Comparison of ENCODE assay signal across 17 cellular contexts in genomic region chr2:119910566-119910965, GRCh38.
A peak's percentile ranks its signal among the peaks of the same experiment; 100 is the strongest.
DNase-seq lines count a peak whose midpoint lies in the region; ATAC-seq, FAIRE-seq and TF ChIP-seq lines count a peak whose summit lies in the region.
"Had no signal": no experiment of that assay in that cellular context is flagged by ENCODE, and none has a peak within 500 bp of the region (broad histone marks: within the 10 kb centered on the region; RNA-seq: fewer than 3 reads in every experiment).

No MANE protein-coding gene starts in this region.

- no TSS peak for BruUV-seq in endothelial cell of umbilical vein (replicated peaks; lab: Mats Ljungman, UMichigan)

- TF ChIP-seq CTCF in endothelial cell of umbilical vein (IDR thresholded peaks at IDR 0.05; ENCODE audit: extremely low read depth in 1 of 2, insufficient read depth in 1 of 2, low read depth in 1 of 2, low read length in 2 of 2): no peak

- FAIRE-seq in endothelial cell of umbilical vein (lab: Jason Lieb, UNC) (no peak), small intestine (lab: Jason Lieb, UNC) (no peak)
- FAIRE-seq: H1 had no signal

- no peak for ATAC-seq in GM19397 (IDR thresholded peaks at IDR 0.05; ENCODE audit: unreplicated experiment)

- 36 to 63% (median 39%) methylated on average over 2 of the region's 2 CpGs for WGBS in small intestine, 3 donors

- intact Hi-C loops in endothelial cell of umbilical vein (cut with micrococcal nuclease): no loop called here

- no peak for TF ChIP-seq POLR2A in endothelial cell of umbilical vein (IDR thresholded peaks at IDR 0.05; ENCODE audit: low read depth, low read length)

- POLR2A ChIA-PET in endothelial cell of umbilical vein (lab: Charles Lee): no interaction called here

- CTCF ChIA-PET in endothelial cell of umbilical vein (lab: Charles Lee): no interaction called here

- peaks cover 36% of the 10 kb centered on the region for H3K36me3 Mint-ChIP-seq in activated naive CD8-positive, alpha-beta T cell
- peaks cover 53% of the 10 kb centered on the region for H3K36me3 Mint-ChIP-seq in activated naive CD8-positive, alpha-beta T cell treated with anti-CD3 and anti-CD28 coated beads for 36 hours

- dilution Hi-C loops in endothelial cell of umbilical vein (cut with MboI; ENCODE audit: extremely low pct_ligation_motif_present, low sequenced_read_pairs): no loop called here

- no peaks in the 10 kb centered on the region for H3K9me3 ChIP-seq in endothelial cell of umbilical vein (replicated peaks; ENCODE audit: control insufficient read depth, insufficient read depth, low read length)
- H3K9me3 ChIP-seq in small intestine (ENCODE audit: control insufficient read depth, low read depth): no peaks in the 10 kb centered on the region
- H3K9me3 ChIP-seq: BLaER1 had no signal

- H3K4me1 ChIP-seq in endothelial cell of umbilical vein (ENCODE audit: control insufficient read depth, extremely low read depth, insufficient read depth, low read length): peaks cover 2% of the 10 kb centered on the region
- peaks cover 2 to 8% of the 10 kb centered on the region in 2 donors for H3K4me1 ChIP-seq in small intestine (ENCODE audit: control insufficient read depth in 2 of 2, insufficient read depth in 1 of 2, low read depth in 1 of 2, low read length in 1 of 2)
- H3K4me1 ChIP-seq: BLaER1 had no signal

- no peaks in the 10 kb centered on the region for H4K20me1 ChIP-seq in endothelial cell of umbilical vein (replicated peaks; ENCODE audit: control insufficient read depth, extremely low read depth, insufficient read depth, low read length)
- H4K20me1 ChIP-seq: BLaER1 had no signal

- H3K27me3 Mint-ChIP-seq in activated naive CD8-positive, alpha-beta T cell: no peaks in the 10 kb centered on the region
- no peaks in the 10 kb centered on the region for H3K27me3 Mint-ChIP-seq in activated naive CD8-positive, alpha-beta T cell treated with anti-CD3 and anti-CD28 coated beads for 36 hours
- H3K27me3 Mint-ChIP-seq: CD4-positive, alpha-beta memory T cell had no signal

- H3K36me3 ChIP-seq in endothelial cell of umbilical vein (ENCODE audit: control insufficient read depth in 2 of 2, extremely low read depth in 1 of 2, insufficient read depth in 2 of 2, low read length in 2 of 2): no peaks in the 10 kb centered on the region
- no peaks in the 10 kb centered on the region for H3K36me3 ChIP-seq in small intestine (ENCODE audit: control insufficient read depth in 2 of 2, insufficient read depth in 2 of 2, low read length in 2 of 2)

- H3K4me3 Mint-ChIP-seq in activated naive CD8-positive, alpha-beta T cell: no peak overlapping the region
- H3K4me3 Mint-ChIP-seq in activated naive CD8-positive, alpha-beta T cell treated with anti-CD3 and anti-CD28 coated beads for 36 hours: no peak overlapping the region
- H3K4me3 Mint-ChIP-seq: CD14-positive monocyte, H9 had no signal

- no peak overlapping the region for H2AFZ ChIP-seq in endothelial cell of umbilical vein (ENCODE audit: low read depth, low read length)

- no peak overlapping the region for H3K4me3 ChIP-seq in endothelial cell of umbilical vein (replicated peaks in 1 of 3; ENCODE audit: insufficient read depth in 1 of 3, low read depth in 1 of 3, low read length in 3 of 3)
- H3K4me3 ChIP-seq in small intestine (ENCODE audit: low read depth in 1 of 2, low read length in 2 of 2): no peak overlapping the region
- H3K4me3 ChIP-seq: BLaER1 had no signal

- H3K27ac Mint-ChIP-seq in activated naive CD8-positive, alpha-beta T cell: peak overlapping the region; percentile 5
- H3K27ac Mint-ChIP-seq in activated naive CD8-positive, alpha-beta T cell treated with anti-CD3 and anti-CD28 coated beads for 36 hours: no peak overlapping the region
- H3K27ac Mint-ChIP-seq: CD14-positive monocyte, H9 had no signal

- H3K27ac ChIP-seq in endothelial cell of umbilical vein (ENCODE audit: insufficient read depth, low read depth, low read length) (no peak overlapping the region), small intestine (ENCODE audit: low read depth in 1 of 2, low read length in 1 of 2) (peak overlapping the region in 1 of 2 donors; percentile 32)
- H3K27ac ChIP-seq: BLaER1 had no signal

- no peak for DNase-seq in activated naive CD8-positive, alpha-beta T cell treated with anti-CD3 and anti-CD28 coated beads for 36 hours
- peak; percentile 67 for DNase-seq in dermis blood vessel endothelial cell
- peak; percentile 54 for DNase-seq in endothelial cell of umbilical vein (ENCODE audit: low read depth, low spot score)
- peak; percentile 63 for DNase-seq in small intestine
- DNase-seq in hippocampal formation (lab: John Stamatoyannopoulos, UW): no peak
- DNase-seq in SHP77 treated with DMSO at 0.1 percent for 48 hours (lab: John Stamatoyannopoulos, UW): no peak
- DNase-seq: 8988T; CD4-positive, alpha-beta memory T cell; DMS153; DMS79; GDM1; H9 had no signal

- H3K9me1 ChIP-seq in endothelial cell of umbilical vein (replicated peaks; ENCODE audit: control insufficient read depth, extremely low read depth, insufficient read depth, low read length): no peaks in the 10 kb centered on the region

- H3K4me2 ChIP-seq in endothelial cell of umbilical vein (ENCODE audit: insufficient read depth, low read length): no peak overlapping the region
- H3K4me2 ChIP-seq: BLaER1 had no signal

- no peak overlapping the region for H3K9ac ChIP-seq in endothelial cell of umbilical vein (replicated peaks; ENCODE audit: extremely low read depth, insufficient read depth, low read length)
- H3K9ac ChIP-seq: BLaER1 had no signal

- H3K27me3 ChIP-seq in endothelial cell of umbilical vein (ENCODE audit: control insufficient read depth in 2 of 2, insufficient read depth in 2 of 2, low read length in 2 of 2) (no peaks in the 10 kb centered on the region), small intestine (ENCODE audit: control insufficient read depth in 2 of 2, insufficient read depth in 2 of 2, low read length in 2 of 2) (no peaks in the 10 kb centered on the region)
- H3K27me3 ChIP-seq: BLaER1 had no signal

- peaks cover 4% of the 10 kb centered on the region for H3K4me1 Mint-ChIP-seq in activated naive CD8-positive, alpha-beta T cell (ENCODE audit: low read depth)
- peaks cover 8% of the 10 kb centered on the region for H3K4me1 Mint-ChIP-seq in activated naive CD8-positive, alpha-beta T cell treated with anti-CD3 and anti-CD28 coated beads for 36 hours
- H3K4me1 Mint-ChIP-seq: CD14-positive monocyte, H9 had no signal

- no peaks in the 10 kb centered on the region for H3K79me2 ChIP-seq in endothelial cell of umbilical vein (ENCODE audit: control insufficient read depth, insufficient read depth, low read length)

- peaks cover 23% of the 10 kb centered on the region for H3K9me3 Mint-ChIP-seq in activated naive CD8-positive, alpha-beta T cell (ENCODE audit: low read depth)
- peaks cover 19% of the 10 kb centered on the region for H3K9me3 Mint-ChIP-seq in activated naive CD8-positive, alpha-beta T cell treated with anti-CD3 and anti-CD28 coated beads for 36 hours
- H3K9me3 Mint-ChIP-seq: H9 had no signal

TF ChIP-seq in endothelial cell of umbilical vein, 7 proteins besides CTCF, POLR2A, EP300 and RAD21:
- TF ChIP-seq FOS (IDR thresholded peaks at IDR 0.05; ENCODE audit: borderline replicate concordance, insufficient read depth, low read length) (peak; percentile 57), POLR2AphosphoS5 (IDR thresholded peaks at IDR 0.05; ENCODE audit: insufficient read depth, low read depth, low read length) (no peak), MAX (IDR thresholded peaks at IDR 0.05; ENCODE audit: insufficient read depth, insufficient read length) (no peak), GATA2 (IDR thresholded peaks at IDR 0.05; ENCODE audit: insufficient read depth, insufficient read length, low read depth, low read length) (peak; percentile 64), EZH2 (IDR thresholded peaks at IDR 0.05; ENCODE audit: borderline replicate concordance, low read depth, low read length, severe bottlenecking) (no peak)

Comparison
In these comparisons a context has a peak if more than half of its experiments do, and no peak if none do; other contexts are left out.
1. DNase-seq: peak in dermis blood vessel endothelial cell (single experiment), endothelial cell of umbilical vein (single experiment) and small intestine (single experiment); none in activated naive CD8-positive, alpha-beta T cell treated with anti-CD3 and anti-CD28 coated beads for 36 hours (single experiment), hippocampal formation (0 of 2) and SHP77 treated with DMSO at 0.1 percent for 48 hours (single experiment).